ENCODE assay signal across 8 cellular contexts in the genomic region with DNA sequence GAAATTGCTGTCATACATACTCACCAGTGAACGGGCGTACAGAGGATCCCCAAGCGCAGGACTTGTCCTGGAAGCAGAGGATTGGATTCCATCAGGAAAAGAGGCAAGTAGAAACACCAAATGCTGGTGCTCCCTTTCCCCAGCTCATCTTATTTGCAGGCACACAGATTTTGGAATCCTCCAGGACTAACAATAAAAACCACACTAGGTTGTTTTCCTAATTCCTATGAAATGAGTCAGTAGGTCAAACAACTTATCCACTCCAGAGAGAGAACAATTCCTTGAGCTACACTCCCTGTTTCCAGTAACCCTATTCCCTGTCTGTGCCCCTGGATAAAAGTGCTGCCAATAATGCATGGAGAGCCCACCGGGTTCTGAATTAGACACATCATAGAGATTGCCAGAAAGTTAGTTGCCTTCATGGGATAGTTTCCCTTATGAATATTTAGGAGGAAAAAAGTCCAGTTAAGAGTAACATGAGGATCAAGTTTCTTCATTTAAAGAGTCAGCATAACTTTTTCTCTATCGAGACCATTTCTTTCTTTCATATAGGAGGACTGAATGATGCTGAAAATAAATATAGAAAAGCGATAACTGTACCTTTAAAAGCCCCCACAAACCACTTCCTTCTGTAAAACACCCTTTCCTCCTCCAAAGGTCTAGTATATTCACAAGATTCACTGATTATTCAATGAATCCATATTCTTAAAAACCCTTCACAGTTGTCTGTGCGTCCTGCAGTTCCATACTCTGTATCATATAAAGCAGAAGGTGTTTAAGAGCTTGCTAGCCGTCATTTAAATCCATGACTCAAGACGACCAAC.
DNase-seq lines count a peak whose midpoint lies in the region; ATAC-seq and TF ChIP-seq lines count a peak whose summit lies in the region.

No MANE protein-coding gene starts in this region.

- H3K9me2 ChIP-seq in MM.1S (replicated peaks; ENCODE audit: insufficient read depth, low read length): no peaks in the 10 kb centered on the region

- H3K4me2 ChIP-seq in MM.1S (ENCODE audit: low read depth, low read length): peak overlapping the region; percentile 76

- no peaks in the 10 kb centered on the region for H3K9me3 Mint-ChIP-seq in naive B cell

- H3K27me3 ChIP-seq in heart right ventricle: no peaks in the 10 kb centered on the region
- no peaks in the 10 kb centered on the region for H3K27me3 ChIP-seq in MM.1S (replicated peaks; ENCODE audit: insufficient read depth, low read length)

- ATAC-seq in heart right ventricle: no peak
- no peak for ATAC-seq in left ventricle myocardium superior
- ATAC-seq in naive B cell (ENCODE audit: low read depth in 2 of 2): peak; percentile 2 to 4

- H3K36me3 ChIP-seq in heart right ventricle: peaks cover 0 to 16% (median 0%) of the 10 kb centered on the region in 9 donors
- no peaks in the 10 kb centered on the region for H3K36me3 ChIP-seq in MM.1S (replicated peaks; ENCODE audit: insufficient read depth, low read length)

- peaks cover 41% of the 10 kb centered on the region for H4K20me1 ChIP-seq in MM.1S (ENCODE audit: insufficient read depth, low read length)

- H3K27me3 Mint-ChIP-seq in naive B cell: no peaks in the 10 kb centered on the region

- H3K36me3 Mint-ChIP-seq in naive B cell: peaks cover 0 to 4% of the 10 kb centered on the region in 2 donors

- peaks cover 50 to 77% (median 68%) of the 10 kb centered on the region in 3 donors for H3K4me1 Mint-ChIP-seq in naive B cell

- H3K4me1 ChIP-seq in heart right ventricle (peaks cover 15 to 85% (median 62%) of the 10 kb centered on the region in 9 donors), MM.1S (ENCODE audit: low read length) (peaks cover 20% of the 10 kb centered on the region)

- H3K9me3 ChIP-seq in heart right ventricle: no peaks in the 10 kb centered on the region
- no peaks in the 10 kb centered on the region for H3K9me3 ChIP-seq in MM.1S (replicated peaks; ENCODE audit: insufficient read depth, low read length)

- H3K4me3 ChIP-seq in heart right ventricle: peak overlapping the region in 9 of 10 donors; percentile 14 to 59 (median 49)
- peak overlapping the region; percentile 62 for H3K4me3 ChIP-seq in MM.1S (ENCODE audit: low read length)
- H3K4me3 ChIP-seq in choroid plexus epithelial cell (ENCODE audit: low read depth, low read length): peak overlapping the region; percentile 71

- H3K4me3 Mint-ChIP-seq in naive B cell: peak overlapping the region; percentile 80 to 95 (median 90)

- intact Hi-C loops in heart right ventricle (cut with DNase I): loop anchor here in 2 of 10 donors (5.0 kb wide), 2 partner anchors 45 to 95 kb away; no protein-coding TSS in a partner anchor
- intact Hi-C loops in left ventricle myocardium superior (cut with micrococcal nuclease): no loop called here

- H3K27ac ChIP-seq in heart right ventricle (peak overlapping the region; percentile 30 to 92 (median 82)), MM.1S (ENCODE audit: low read length) (peak overlapping the region; percentile 76)

- H2AFZ ChIP-seq in MM.1S (ENCODE audit: low read length): no peak overlapping the region

- DNase-seq in heart right ventricle (no peak), left ventricle myocardium superior (no peak), MM.1S (no peak), choroid plexus epithelial cell (ENCODE audit: low read depth) (peak; percentile 75), naive B cell (no peak), retina (no peak), NCI-H1417 (lab: John Stamatoyannopoulos, UW) (no peak)
- no peak for DNase-seq in stimulated activated CD4-positive, alpha-beta T cell treated with anti-CD3 and anti-CD28 coated beads, Interleukin-12 subunit alpha, Interleukin-12 subunit beta, amount 100 ng/mL, for 4 hours

- H3K9ac ChIP-seq in MM.1S (ENCODE audit: low read length): peak overlapping the region; percentile 39

- WGBS in heart right ventricle, 2 donors: 51 to 68% methylated on average over 9 of the region's 9 CpGs

- TF ChIP-seq CTCF in heart right ventricle (IDR thresholded peaks at IDR 0.05): no peak
- TF ChIP-seq CTCF in MM.1S (IDR thresholded peaks at IDR 0.05; ENCODE audit: low read length): no peak
- TF ChIP-seq CTCF in choroid plexus epithelial cell (conservative IDR thresholded peaks at IDR 0.05; ENCODE audit: low read depth, low read length): no peak

- H3F3A ChIP-seq in MM.1S (ENCODE audit: insufficient read depth, low read length): peaks cover 29% of the 10 kb centered on the region

- peak overlapping the region; percentile 91 to 100 (median 98) for H3K27ac Mint-ChIP-seq in naive B cell

- H3K79me2 ChIP-seq in MM.1S (ENCODE audit: low read length): peaks cover 79% of the 10 kb centered on the region

Comparison
In these comparisons a context has a peak if more than half of its experiments do, and no peak if none do; other contexts are left out.
1. ATAC-seq: peak in naive B cell (2 of 2); none in heart right ventricle (0 of 8) and left ventricle myocardium superior (single experiment).
2. Peak in every context shown above with its lines, with median percentiles within 50 percentile points of each other: H3K4me3 ChIP-seq.